Comparison of ENCODE assay signal across 15 cellular contexts in genomic region chr17:2947996-2948550, GRCh38.
A peak's percentile ranks its signal among the peaks of the same experiment; 100 is the strongest.
DNase-seq lines count a peak whose midpoint lies in the region; ATAC-seq and TF ChIP-seq lines count a peak whose summit lies in the region.
"Had no signal": no experiment of that assay in that cellular context is flagged by ENCODE, and none has a peak within 500 bp of the region (broad histone marks: within the 10 kb centered on the region; RNA-seq: fewer than 3 reads in every experiment).

No MANE protein-coding gene starts in this region.

- TF ChIP-seq CTCF in HEK293 (tag by site-specific recombination; IDR thresholded peaks at IDR 0.05): no peak
- TF ChIP-seq CTCF in natural killer cell (IDR thresholded peaks at IDR 0.05): no peak

- in situ Hi-C loops in HAP-1 (cut with MboI; ENCODE audit: low sequenced_read_pairs): no loop called here

- no peak overlapping the region for H3K4me3 ChIP-seq in HEK293 (ENCODE audit: low read depth, low read length)
- no peak overlapping the region for H3K4me3 ChIP-seq in aorta (ENCODE audit: low read length in 2 of 2)
- H3K4me3 ChIP-seq in HAP-1: no peak overlapping the region
- H3K4me3 ChIP-seq: Peyer's patch had no signal

- ATAC-seq in natural killer cell (no peak), aorta (ENCODE audit: low FRiP score) (no peak), HG03439 (IDR thresholded peaks at IDR 0.05; ENCODE audit: unreplicated experiment) (no peak)

- intact Hi-C loops in natural killer cell (cut with micrococcal nuclease): no loop called here
- intact Hi-C loops in aorta (cut with DNase I): no loop called here

- peak overlapping the region; percentile 25 for H3K4me3 Mint-ChIP-seq in natural killer cell

- H3K27me3 ChIP-seq in aorta (ENCODE audit: control insufficient read depth in 1 of 2, insufficient read depth in 2 of 2, low read length in 1 of 2) (no peaks in the 10 kb centered on the region), HAP-1 (ENCODE audit: low read depth) (no peaks in the 10 kb centered on the region)
- H3K27me3 ChIP-seq: Peyer's patch had no signal

- H3K9me3 ChIP-seq in HEK293 (ENCODE audit: control insufficient read depth, insufficient read depth, low read depth, low read length) (no peaks in the 10 kb centered on the region), aorta (ENCODE audit: control insufficient read depth, low read length) (no peaks in the 10 kb centered on the region), HAP-1 (no peaks in the 10 kb centered on the region)
- H3K9me3 ChIP-seq: Peyer's patch had no signal

- WGBS in aorta, 2 donors: 83 to 86% methylated on average over 14 of the region's 14 CpGs

- peak overlapping the region; percentile 69 to 73 for H3K27ac Mint-ChIP-seq in natural killer cell

- no peaks in the 10 kb centered on the region for H3K9me3 Mint-ChIP-seq in natural killer cell

- H3K27me3 Mint-ChIP-seq in natural killer cell (ENCODE audit: low read depth in 2 of 2): no peaks in the 10 kb centered on the region

- H3K27ac ChIP-seq in HEK293 (ENCODE audit: extremely low read depth, low read depth, low read length): no peak overlapping the region
- H3K27ac ChIP-seq in aorta (ENCODE audit: low read depth in 1 of 2, low read length in 2 of 2): no peak overlapping the region
- H3K27ac ChIP-seq: Peyer's patch had no signal

- no peaks in the 10 kb centered on the region for H3K36me3 ChIP-seq in HEK293 (ENCODE audit: control insufficient read depth in 2 of 2, insufficient read depth in 1 of 2, low read length in 2 of 2)
- no peaks in the 10 kb centered on the region for H3K36me3 ChIP-seq in aorta (ENCODE audit: control insufficient read depth in 1 of 2, insufficient read depth in 2 of 2, low read length in 1 of 2)
- no peaks in the 10 kb centered on the region for H3K36me3 ChIP-seq in HAP-1 (replicated peaks)
- H3K36me3 ChIP-seq: Peyer's patch had no signal

- CTCF ChIA-PET in HEK293 (lab: Yijun Ruan, JAX): no interaction called here

- peaks cover 68 to 85% of the 10 kb centered on the region in 2 donors for H3K4me1 Mint-ChIP-seq in natural killer cell

- POLR2A ChIA-PET in HEK293 (lab: Yijun Ruan, JAX): no interaction called here

- peak; percentile 45 for DNase-seq in ecto neural progenitor cell (ENCODE audit: low spot score)
- DNase-seq in natural killer cell: no peak
- DNase-seq in aorta: peak; percentile 29 to 57
- DNase-seq in medulla oblongata (ENCODE audit: extremely low spot score): no peak
- DNase-seq in HAP-1 (ENCODE audit: low spot score in 2 of 2): no peak
- DNase-seq: DMS 273 treated with DMSO at 0.1 percent for 48 hours, HCEC 1CT, KBM-7, NCI-H1048, NCI-H146, NCI-H2081 treated with DMSO at 0.1 percent for 48 hours, NCI-H524 had no signal

- H3K4me1 ChIP-seq in HEK293 (ENCODE audit: control insufficient read depth, insufficient read depth, low read length): no peaks in the 10 kb centered on the region
- no peaks in the 10 kb centered on the region for H3K4me1 ChIP-seq in aorta (ENCODE audit: control insufficient read depth in 1 of 2, insufficient read depth in 2 of 2, low read length in 2 of 2)
- H3K4me1 ChIP-seq in HAP-1: no peaks in the 10 kb centered on the region
- H3K4me1 ChIP-seq: Peyer's patch had no signal

- no peaks in the 10 kb centered on the region for H3K36me3 Mint-ChIP-seq in natural killer cell

TF ChIP-seq in HEK293, 187 proteins besides CTCF, POLR2A, EP300 and RAD21:
- TF ChIP-seq ZNF530 (tag by site-specific recombination; IDR thresholded peaks at IDR 0.05; ENCODE audit: low read depth) (no peak), SCRT2 (tag by site-specific recombination; IDR thresholded peaks at IDR 0.05) (0 out of 2 replicates have a peak, but pooled peaks have one; percentile 15)

Comparison
In these comparisons a context has a peak if more than half of its experiments do, and no peak if none do; other contexts are left out.
1. DNase-seq: peak in ecto neural progenitor cell (single experiment) and aorta (2 of 2); none in natural killer cell (single experiment), medulla oblongata (single experiment) and HAP-1 (0 of 2).